1 cellular context compared by ENCODE assay signal in the genomic region with DNA sequence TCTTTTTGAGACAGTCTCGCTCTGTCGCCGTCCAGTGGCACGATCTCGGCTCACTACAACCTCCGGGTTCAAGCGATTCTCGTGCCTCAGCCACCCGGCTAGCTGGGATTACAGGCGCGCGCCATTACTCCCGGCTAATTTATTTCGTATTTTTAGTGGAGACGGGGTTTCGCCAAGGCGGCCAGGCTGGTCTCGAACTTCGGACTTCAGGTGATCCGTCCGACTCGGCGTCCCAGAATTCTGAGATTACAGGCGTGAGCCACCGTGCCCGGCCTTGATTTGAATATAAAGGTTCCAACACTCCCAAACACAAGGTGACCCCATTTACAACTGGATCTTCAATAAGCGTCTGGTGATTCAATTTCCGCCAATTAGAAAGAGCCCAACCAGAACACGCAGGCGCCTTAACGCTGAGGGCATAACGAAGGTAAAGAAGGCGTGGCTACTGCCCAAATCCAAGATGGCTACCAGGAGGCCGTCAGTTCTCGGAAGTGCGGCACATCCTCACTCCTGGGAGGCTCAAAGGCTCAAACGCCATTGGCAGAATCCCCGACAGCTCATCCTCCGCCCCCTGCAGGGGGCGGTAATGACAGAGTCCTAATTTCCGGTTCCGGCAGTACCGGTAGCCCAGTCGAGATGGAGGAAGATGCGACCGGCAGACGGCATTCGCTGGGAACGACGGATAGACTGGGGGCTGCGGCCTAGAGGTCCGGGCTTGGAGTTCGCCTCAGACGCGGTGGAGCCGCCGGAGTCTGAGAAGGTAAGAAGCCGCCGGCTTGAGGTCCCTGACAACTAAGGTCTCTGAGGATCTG.
A peak's percentile ranks its signal among the peaks of the same experiment; 100 is the strongest.
TF ChIP-seq lines count a peak whose summit lies in the region.

A gene with protein sequence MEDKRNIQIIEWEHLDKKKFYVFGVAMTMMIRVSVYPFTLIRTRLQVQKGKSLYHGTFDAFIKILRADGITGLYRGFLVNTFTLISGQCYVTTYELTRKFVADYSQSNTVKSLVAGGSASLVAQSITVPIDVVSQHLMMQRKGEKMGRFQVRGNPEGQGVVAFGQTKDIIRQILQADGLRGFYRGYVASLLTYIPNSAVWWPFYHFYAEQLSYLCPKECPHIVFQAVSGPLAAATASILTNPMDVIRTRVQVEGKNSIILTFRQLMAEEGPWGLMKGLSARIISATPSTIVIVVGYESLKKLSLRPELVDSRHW (plus strand): TSS at position 617 of the 812 bp plus-strand sequence. CDS start 5,744 bp downstream, outside the sequence.

TF ChIP-seq in HEK293, 187 proteins besides CTCF, POLR2A, EP300 and RAD21 (continued from another document):
- TF ChIP-seq, protein P1, sequence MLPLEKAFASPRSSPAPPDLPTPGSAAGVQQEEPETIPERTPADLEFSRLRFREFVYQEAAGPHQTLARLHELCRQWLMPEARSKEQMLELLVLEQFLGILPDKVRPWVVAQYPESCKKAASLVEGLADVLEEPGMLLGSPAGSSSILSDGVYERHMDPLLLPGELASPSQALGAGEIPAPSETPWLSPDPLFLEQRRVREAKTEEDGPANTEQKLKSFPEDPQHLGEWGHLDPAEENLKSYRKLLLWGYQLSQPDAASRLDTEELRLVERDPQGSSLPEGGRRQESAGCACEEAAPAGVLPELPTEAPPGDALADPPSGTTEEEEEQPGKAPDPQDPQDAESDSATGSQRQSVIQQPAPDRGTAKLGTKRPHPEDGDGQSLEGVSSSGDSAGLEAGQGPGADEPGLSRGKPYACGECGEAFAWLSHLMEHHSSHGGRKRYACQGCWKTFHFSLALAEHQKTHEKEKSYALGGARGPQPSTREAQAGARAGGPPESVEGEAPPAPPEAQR (tag by site-specific recombination; IDR thresholded peaks at IDR 0.05): 0 out of 2 replicates have a peak, but pooled peaks have one; percentile 23
- TF ChIP-seq, protein P2, sequence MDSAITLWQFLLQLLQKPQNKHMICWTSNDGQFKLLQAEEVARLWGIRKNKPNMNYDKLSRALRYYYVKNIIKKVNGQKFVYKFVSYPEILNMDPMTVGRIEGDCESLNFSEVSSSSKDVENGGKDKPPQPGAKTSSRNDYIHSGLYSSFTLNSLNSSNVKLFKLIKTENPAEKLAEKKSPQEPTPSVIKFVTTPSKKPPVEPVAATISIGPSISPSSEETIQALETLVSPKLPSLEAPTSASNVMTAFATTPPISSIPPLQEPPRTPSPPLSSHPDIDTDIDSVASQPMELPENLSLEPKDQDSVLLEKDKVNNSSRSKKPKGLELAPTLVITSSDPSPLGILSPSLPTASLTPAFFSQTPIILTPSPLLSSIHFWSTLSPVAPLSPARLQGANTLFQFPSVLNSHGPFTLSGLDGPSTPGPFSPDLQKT (IDR thresholded peaks at IDR 0.05; ENCODE audit: borderline replicate concordance, low read depth, low read length): peak; percentile 84
- TF ChIP-seq ZNF341 (tag by site-specific recombination; IDR thresholded peaks at IDR 0.05; ENCODE audit: low read depth) (peak; percentile 68), MYNN (tag by site-specific recombination; IDR thresholded peaks at IDR 0.05; ENCODE audit: borderline replicate concordance) (no peak), ZNF571 (tag by site-specific recombination; IDR thresholded peaks at IDR 0.05) (no peak)
